ENCODE assay signal across 10 cellular contexts in genomic region chr1:172588296-172589291, GRCh38. TPM values are rescaled to one million over a fixed set of nuclear protein-coding genes. Genes with fewer than 3 reads are reported as not detected.
DNase-seq lines count a peak whose midpoint lies in the region; ATAC-seq, FAIRE-seq and TF ChIP-seq lines count a peak whose summit lies in the region.
"Had no signal": no experiment of that assay in that cellular context is flagged by ENCODE, and none has a peak within 500 bp of the region (broad histone marks: within the 10 kb centered on the region; RNA-seq: fewer than 3 reads in every experiment).

No MANE protein-coding gene starts in this region.

- TF ChIP-seq CTCF in mucosa of descending colon (IDR thresholded peaks at IDR 0.05) (no peak), sigmoid colon (IDR thresholded peaks at IDR 0.05) (no peak)

- TF ChIP-seq POLR2A in sigmoid colon (IDR thresholded peaks at IDR 0.05) = no peak

- H3K27ac ChIP-seq in sigmoid colon = no peak overlapping the region

- H3K27me3 ChIP-seq in sigmoid colon = no peaks in the 10 kb centered on the region

- H3K4me3 ChIP-seq in mucosa of descending colon (no peak overlapping the region), sigmoid colon (no peak overlapping the region)

- ATAC-seq in mucosa of descending colon (peak; percentile 43), HG02642 (IDR thresholded peaks at IDR 0.05; ENCODE audit: poor library complexity, unreplicated experiment) (no peak), GM21381 (IDR thresholded peaks at IDR 0.05; ENCODE audit: unreplicated experiment) (no peak), HG03045 (IDR thresholded peaks at IDR 0.05; ENCODE audit: unreplicated experiment) (no peak)

- no peaks in the 10 kb centered on the region for H3K36me3 ChIP-seq in mucosa of descending colon (ENCODE audit: low read depth)
- H3K36me3 ChIP-seq in sigmoid colon = peaks cover 0 to 45% (median 6%) of the 10 kb centered on the region in 4 donors

- H3K4me1 ChIP-seq in mucosa of descending colon (ENCODE audit: low read depth) (no peaks in the 10 kb centered on the region), sigmoid colon (no peaks in the 10 kb centered on the region)

- H3K9me3 ChIP-seq in mucosa of descending colon = no peaks in the 10 kb centered on the region
- H3K9me3 ChIP-seq in sigmoid colon = no peaks in the 10 kb centered on the region

- no peak for TF ChIP-seq EP300 in sigmoid colon (IDR thresholded peaks at IDR 0.05)

- FAIRE-seq in HTR-8/SVneo (lab: Jason Lieb, UNC) = no peak
- FAIRE-seq: colon had no signal

- intact Hi-C loops in mucosa of descending colon (cut with DNase I, micrococcal nuclease) (no loop called here), sigmoid colon (cut with DNase I) (no loop called here)

- DNase-seq in EH (ENCODE audit: low read depth) (peak; percentile 88), HTR-8/SVneo (ENCODE audit: insufficient read length, low spot score) (peak; percentile 37), amniotic epithelial cell (ENCODE audit: low read depth) (peak; percentile 90), mucosa of descending colon (no peak), sigmoid colon (no peak)
- DNase-seq: NCI-H510A had no signal

- 80 to 81% methylated on average over 7 of the region's 7 CpGs for WGBS in sigmoid colon, 2 donors

RNA-seq across cellular contexts. Expression of gene SUCO, which starts 55.6 kb away (rescaled TPM):
- total RNA-seq in mucosa of descending colon (10 to 100 TPM; 24.6 to 29.0 (median 24.6) TPM), sigmoid colon (10 to 100 TPM; 27.4 to 36.6 (median 33.4) TPM)
- polyA plus RNA-seq in sigmoid colon = 1 to 10 TPM; 1.8 to 9.9 (median 2.1) TPM

Comparison
In these comparisons a context has a peak if more than half of its experiments do, and no peak if none do; other contexts are left out.
1. DNase-seq: peak in EH (single experiment), HTR-8/SVneo (single experiment) and amniotic epithelial cell (single experiment); none in mucosa of descending colon (0 of 3) and sigmoid colon (single experiment).